ENCODE assay signal across 18 cellular contexts in genomic region chr2:38794235-38794946, GRCh38.
"Had no signal": no experiment of that assay in that cellular context is flagged by ENCODE, and none has a peak within 500 bp of the region (broad histone marks: within the 10 kb centered on the region; RNA-seq: fewer than 3 reads in every experiment).

No MANE protein-coding gene starts in this region.

- H3K27ac Mint-ChIP-seq: activated CD4-positive, alpha-beta memory T cell treated with anti-CD3 and anti-CD28 coated beads for 36 hours; activated CD4-positive, alpha-beta T cell treated with anti-CD3 and anti-CD28 coated beads for 36 hours; activated naive CD8-positive, alpha-beta T cell treated with anti-CD3 and anti-CD28 coated beads for 36 hours; dendritic cell treated with granulocyte-macrophage colony-stimulating factor and Interleukin-4, amounts not matched to agents 40 ng/mL and 50 ng/mL, for 4 days; natural killer cell; T-helper 2 cell treated with Interferon-gamma antibody and Interleukin-4, amounts not matched to agents 5 μg/mL and 100 μg/mL, for 36 hours; WTC11 had no signal

- DNase-seq: activated CD4-positive, alpha-beta memory T cell treated with anti-CD3 and anti-CD28 coated beads for 36 hours; activated CD4-positive, alpha-beta T cell treated with anti-CD3 and anti-CD28 coated beads for 36 hours; activated naive CD8-positive, alpha-beta T cell treated with anti-CD3 and anti-CD28 coated beads for 36 hours; activated T-cell treated with anti-CD3 and anti-CD28 coated beads for 4 hours; amniotic stem cell; effector CD8-positive, alpha-beta T cell; hippocampal formation; left ventricle myocardium superior; mesendoderm; natural killer cell; stimulated activated CD4-positive, alpha-beta T cell treated with anti-CD3 and anti-CD28 coated beads, Interleukin-2, amount 100 ng/mL, for 24 hours; stimulated activated naive CD4-positive, alpha-beta T cell treated with Interleukin-2 at 50 U/mL for 16 hours; SW 1271; tibial artery had no signal

- H3K36me3 Mint-ChIP-seq: activated CD4-positive, alpha-beta memory T cell treated with anti-CD3 and anti-CD28 coated beads for 36 hours; WTC11 had no signal

- H3K9me3 ChIP-seq: tibial artery had no signal

- ATAC-seq: activated CD4-positive, alpha-beta T cell treated with anti-CD3 and anti-CD28 coated beads for 36 hours; left ventricle myocardium superior; natural killer cell; WTC11 had no signal

- H3K27me3 Mint-ChIP-seq: activated CD4-positive, alpha-beta memory T cell treated with anti-CD3 and anti-CD28 coated beads for 36 hours; activated CD4-positive, alpha-beta T cell treated with anti-CD3 and anti-CD28 coated beads for 36 hours; activated naive CD8-positive, alpha-beta T cell treated with anti-CD3 and anti-CD28 coated beads for 36 hours; dendritic cell treated with granulocyte-macrophage colony-stimulating factor and Interleukin-4, amounts not matched to agents 40 ng/mL and 50 ng/mL, for 4 days had no signal

- H3K9me3 Mint-ChIP-seq: activated CD4-positive, alpha-beta memory T cell treated with anti-CD3 and anti-CD28 coated beads for 36 hours; activated naive CD8-positive, alpha-beta T cell treated with anti-CD3 and anti-CD28 coated beads for 36 hours; dendritic cell treated with granulocyte-macrophage colony-stimulating factor and Interleukin-4, amounts not matched to agents 40 ng/mL and 50 ng/mL, for 4 days; natural killer cell; T-helper 2 cell treated with Interferon-gamma antibody and Interleukin-4, amounts not matched to agents 5 μg/mL and 100 μg/mL, for 36 hours; WTC11 had no signal

- H3K4me1 Mint-ChIP-seq: activated CD4-positive, alpha-beta T cell treated with anti-CD3 and anti-CD28 coated beads for 36 hours; activated naive CD8-positive, alpha-beta T cell treated with anti-CD3 and anti-CD28 coated beads for 36 hours; natural killer cell; WTC11 had no signal

- H3K27me3 ChIP-seq: cardiac muscle cell, tibial artery had no signal

- H3K27ac ChIP-seq: cardiac muscle cell, tibial artery had no signal

- H3K4me3 ChIP-seq: cardiac muscle cell, tibial artery had no signal

- H3K4me3 Mint-ChIP-seq: activated CD4-positive, alpha-beta memory T cell treated with anti-CD3 and anti-CD28 coated beads for 36 hours; activated CD4-positive, alpha-beta T cell treated with anti-CD3 and anti-CD28 coated beads for 36 hours; activated naive CD8-positive, alpha-beta T cell treated with anti-CD3 and anti-CD28 coated beads for 36 hours; dendritic cell treated with granulocyte-macrophage colony-stimulating factor and Interleukin-4, amounts not matched to agents 40 ng/mL and 50 ng/mL, for 4 days; natural killer cell; T-helper 2 cell treated with Interferon-gamma antibody and Interleukin-4, amounts not matched to agents 5 μg/mL and 100 μg/mL, for 36 hours; WTC11 had no signal
